8 cellular contexts compared by ENCODE assay signal in genomic region chr4:99405433-99406115, GRCh38. TPM values are rescaled to one million over a fixed set of nuclear protein-coding genes. Genes with fewer than 3 reads are reported as not detected.
A peak's percentile ranks its signal among the peaks of the same experiment; 100 is the strongest.
DNase-seq lines count a peak whose midpoint lies in the region; ATAC-seq and TF ChIP-seq lines count a peak whose summit lies in the region.

No MANE protein-coding gene starts in this region.

- H3K27ac ChIP-seq in ascending aorta = peak overlapping the region; percentile 91 to 94
- H3K27ac ChIP-seq in hepatocyte = peak overlapping the region; percentile 82

- no peaks in the 10 kb centered on the region for H3K79me2 ChIP-seq in hepatocyte

- intact Hi-C loops in ascending aorta (cut with DNase I) = loop anchor here (1.0 to 10.0 kb wide), 7 partner anchors 57 to 477 kb away; partner anchors contain the start of genes ADH5, EIF4E, METAP1 and TRMT10A

- 20% methylated on average over 5 of the region's 6 CpGs for WGBS in hepatocyte (ENCODE audit: low lambda C conversion rate, missing lambda C conversion rate)

- H3K4me2 ChIP-seq in hepatocyte (no peak overlapping the region), skeletal muscle satellite cell (ENCODE audit: low read length) (no peak overlapping the region)

- TF ChIP-seq CTCF in ascending aorta (IDR thresholded peaks at IDR 0.05) (peak; percentile 90 to 95 (median 92)), hepatocyte (IDR thresholded peaks at IDR 0.05; ENCODE audit: poor library complexity) (peak; percentile 96)

- peak overlapping the region; percentile 47 for H3K9ac ChIP-seq in skeletal muscle satellite cell (ENCODE audit: low read depth, low read length)

- H3K9me3 ChIP-seq in ascending aorta (no peaks in the 10 kb centered on the region), hepatocyte (ENCODE audit: low read depth) (no peaks in the 10 kb centered on the region), skeletal muscle satellite cell (replicated peaks; ENCODE audit: low read length) (no peaks in the 10 kb centered on the region)

- H2AFZ ChIP-seq in hepatocyte = no peak overlapping the region

- no peaks in the 10 kb centered on the region for H4K20me1 ChIP-seq in hepatocyte (ENCODE audit: insufficient read depth, poor library complexity, severe bottlenecking)

- no peaks in the 10 kb centered on the region for H3K9me2 ChIP-seq in hepatocyte (replicated peaks; ENCODE audit: insufficient read depth)

- peak; percentile 55 for DNase-seq in SIG-M5 treated with dmso at 0.1 percent for 504 hours (lab: John Stamatoyannopoulos, UW; ENCODE audit: unreplicated experiment)
- no peak for DNase-seq in SIG-M5 (lab: John Stamatoyannopoulos, UW)
- DNase-seq in NCI-H1105 treated with DMSO at 0.1 percent for 48 hours (lab: John Stamatoyannopoulos, UW) = peak; percentile 10
- DNase-seq in T-helper 22 cell (ENCODE audit: low read depth) = peak; percentile 12
- DNase-seq in ascending aorta (ENCODE audit: low spot score in 2 of 2) = peak in 1 of 2 donors; percentile 85
- DNase-seq in hepatocyte (ENCODE audit: low spot score) = peak; percentile 87

- H3K4me1 ChIP-seq in ascending aorta (peaks cover 11 to 44% of the 10 kb centered on the region in 2 donors), hepatocyte (ENCODE audit: insufficient read depth) (peaks cover 22% of the 10 kb centered on the region), skeletal muscle satellite cell (ENCODE audit: control insufficient read depth, insufficient read depth, low read length) (peaks cover 27% of the 10 kb centered on the region)

- no peaks in the 10 kb centered on the region for H3K27me3 ChIP-seq in ascending aorta
- no peaks in the 10 kb centered on the region for H3K27me3 ChIP-seq in hepatocyte
- no peaks in the 10 kb centered on the region for H3K27me3 ChIP-seq in skeletal muscle satellite cell (ENCODE audit: control insufficient read depth, insufficient read depth, low read length)

- H3K36me3 ChIP-seq in ascending aorta (no peaks in the 10 kb centered on the region), hepatocyte (replicated peaks; ENCODE audit: insufficient read depth, low read depth) (no peaks in the 10 kb centered on the region), skeletal muscle satellite cell (ENCODE audit: insufficient read depth, low read length) (no peaks in the 10 kb centered on the region)

- ATAC-seq in GM21717 (IDR thresholded peaks at IDR 0.05; ENCODE audit: unreplicated experiment) = no peak

- H3K4me3 ChIP-seq in ascending aorta (no peak overlapping the region), hepatocyte (no peak overlapping the region), skeletal muscle satellite cell (ENCODE audit: low read length) (no peak overlapping the region)

RNA-seq across cellular contexts. Expression of gene ADH7, which starts 29.6 kb away (rescaled TPM):
- total RNA-seq in ascending aorta (not detected), hepatocyte (not detected in 2 replicates)
- not detected in 2 replicates for polyA plus RNA-seq in hepatocyte
- not detected in 2 replicates for total RNA-seq in skeletal muscle satellite cell (2012; rRNA removed)

RNA-seq across cellular contexts. Expression of gene ADH1C, which starts 53.0 kb away (rescaled TPM):
- 4.6 TPM for total RNA-seq in ascending aorta
- total RNA-seq in hepatocyte = 9.2 and 13.7 TPM in 2 replicates
- polyA plus RNA-seq in hepatocyte = 3.7 and 4.4 TPM in 2 replicates
- 0.76 and 2.2 TPM in 2 replicates for total RNA-seq in skeletal muscle satellite cell (2012; rRNA removed)
